8 cellular contexts compared by ENCODE assay signal in the genomic region with DNA sequence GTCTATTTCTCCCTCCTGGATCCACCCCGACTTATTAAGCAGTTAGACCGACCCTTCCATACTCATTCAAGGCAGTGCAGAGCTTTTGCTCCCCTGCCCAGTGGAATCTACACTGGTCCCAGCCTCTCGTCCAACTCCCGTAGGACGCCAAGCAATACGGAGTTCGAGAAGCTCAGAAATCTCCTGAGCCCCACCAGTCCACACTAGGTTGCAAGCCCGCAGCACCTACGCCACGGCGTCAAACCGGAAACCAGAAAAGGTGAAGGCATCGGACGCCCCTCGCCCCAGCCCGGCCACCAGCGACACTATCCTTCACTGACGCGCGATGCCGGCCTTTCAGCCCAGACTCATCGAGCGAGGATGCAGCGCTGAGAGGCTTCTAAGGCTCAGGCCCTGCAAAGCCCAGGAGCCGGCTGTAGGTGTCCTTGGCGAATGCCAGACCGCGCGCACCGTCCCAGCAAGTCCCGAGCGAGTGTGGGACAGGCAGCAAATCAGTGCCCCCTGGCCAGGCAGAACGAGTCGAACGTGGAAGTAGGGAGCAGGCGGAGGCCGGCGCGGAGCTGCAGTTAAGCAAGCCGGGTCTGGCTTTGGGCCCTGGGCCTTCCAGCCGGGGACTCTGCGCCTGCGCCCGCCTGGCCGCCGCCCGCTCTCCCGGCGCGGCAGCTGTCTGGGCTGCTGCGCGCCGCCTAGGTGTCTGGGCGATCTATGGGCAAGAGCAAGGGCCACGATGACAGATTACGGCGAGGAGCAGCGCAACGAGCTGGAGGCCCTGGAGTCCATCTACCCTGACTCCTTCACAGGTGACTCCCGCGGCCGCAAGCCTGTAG. TPM values are rescaled to one million over a fixed set of nuclear protein-coding genes. Genes with fewer than 3 reads are reported as not detected.
DNase-seq lines count a peak whose midpoint lies in the region; ATAC-seq and TF ChIP-seq lines count a peak whose summit lies in the region.

Gene RWDD1 (plus strand): TSS at position 649 of the 827 bp plus-strand sequence. CDS start 79 bp downstream, at position 728.

- H3K36me3 Mint-ChIP-seq in CD14-positive monocyte = peaks cover 12 to 13% of the 10 kb centered on the region in 2 donors
- H3K36me3 Mint-ChIP-seq in dendritic cell treated with granulocyte-macrophage colony-stimulating factor and Interleukin-4, amounts not matched to agents 40 ng/mL and 50 ng/mL, for 4 days (ENCODE audit: low read depth) = peaks cover 35% of the 10 kb centered on the region

- ATAC-seq in GM19372 (IDR thresholded peaks at IDR 0.05; ENCODE audit: low read depth, unreplicated experiment) (peak; percentile 94), HG03558 (IDR thresholded peaks at IDR 0.05; ENCODE audit: extremely low read depth, unreplicated experiment) (peak; percentile 87), left lung (peak; percentile 99)

- peaks cover 3 to 9% (median 7%) of the 10 kb centered on the region in 7 donors for H3K9me3 Mint-ChIP-seq in CD14-positive monocyte
- H3K9me3 Mint-ChIP-seq in dendritic cell treated with granulocyte-macrophage colony-stimulating factor and Interleukin-4, amounts not matched to agents 40 ng/mL and 50 ng/mL, for 4 days = peaks cover 9% of the 10 kb centered on the region

- no peaks in the 10 kb centered on the region for H3K9me3 ChIP-seq in left lung

- TF ChIP-seq CTCF in CD14-positive monocyte (IDR thresholded peaks at IDR 0.05) = no peak
- no peak for TF ChIP-seq CTCF in left lung (IDR thresholded peaks at IDR 0.05)

- H3K4me1 Mint-ChIP-seq in CD14-positive monocyte = peaks cover 56% of the 10 kb centered on the region
- H3K4me1 Mint-ChIP-seq in dendritic cell treated with granulocyte-macrophage colony-stimulating factor and Interleukin-4, amounts not matched to agents 40 ng/mL and 50 ng/mL, for 4 days (ENCODE audit: low read depth) = peaks cover 45% of the 10 kb centered on the region

- peaks cover 9 to 43% of the 10 kb centered on the region in 2 donors for H3K4me1 ChIP-seq in left lung

- H3K4me3 Mint-ChIP-seq in CD14-positive monocyte = peak within 1 kb of the TSS; percentile 99
- peak within 1 kb of the TSS; percentile 97 for H3K4me3 Mint-ChIP-seq in dendritic cell treated with granulocyte-macrophage colony-stimulating factor and Interleukin-4, amounts not matched to agents 40 ng/mL and 50 ng/mL, for 4 days

- intact Hi-C loops in CD14-positive monocyte (cut with micrococcal nuclease) = loop anchor here in 1 of 2 donors (5.0 kb wide), 1 partner anchor 96 kb away; the partner anchor contains the start of gene ZUP1
- intact Hi-C loops in dendritic cell treated with granulocyte-macrophage colony-stimulating factor and Interleukin-4, amounts not matched to agents 40 ng/mL and 50 ng/mL, for 4 days (cut with micrococcal nuclease) = loop anchor here (2.0 to 5.0 kb wide), 2 partner anchors 96 to 292 kb away; partner anchors contain the start of genes TSPYL1 and ZUP1
- intact Hi-C loops in left lung (cut with DNase I) = no loop called here

- H3K27ac ChIP-seq in left lung = peak within 1 kb of the TSS; percentile 85 to 92

- no peaks in the 10 kb centered on the region for H3K27me3 ChIP-seq in left lung

- peaks cover 0 to 2% (median 0%) of the 10 kb centered on the region in 3 donors for H3K27me3 Mint-ChIP-seq in CD14-positive monocyte (ENCODE audit: low read depth in 3 of 3)
- H3K27me3 Mint-ChIP-seq in dendritic cell treated with granulocyte-macrophage colony-stimulating factor and Interleukin-4, amounts not matched to agents 40 ng/mL and 50 ng/mL, for 4 days = no peaks in the 10 kb centered on the region

- peaks cover 0 to 5% of the 10 kb centered on the region in 2 donors for H3K36me3 ChIP-seq in left lung

- peak within 1 kb of the TSS; percentile 94 to 99 (median 98) for H3K27ac Mint-ChIP-seq in CD14-positive monocyte
- H3K27ac Mint-ChIP-seq in dendritic cell treated with granulocyte-macrophage colony-stimulating factor and Interleukin-4, amounts not matched to agents 40 ng/mL and 50 ng/mL, for 4 days = peak within 1 kb of the TSS; percentile 94

- peak within 1 kb of the TSS; percentile 76 to 77 for H3K4me3 ChIP-seq in left lung

- DNase-seq in CD14-positive monocyte (ENCODE audit: low spot score) (peak; percentile 99), NCI-H748 treated with DMSO at 0.1 percent for 48 hours (lab: John Stamatoyannopoulos, UW) (peak; percentile 93), left lung (peak; percentile 99 to 100)
- DNase-seq in activated CD4-positive, alpha-beta T cell treated with anti-CD3 and anti-CD28 coated beads, Interleukin-2, amount 50 U/mL, for 24 hours (ENCODE audit: low read depth in 1 of 2, low spot score in 1 of 2) = peak; percentile 95 to 98
- DNase-seq in stimulated activated CD4-positive, alpha-beta T cell treated with anti-CD3 and anti-CD28 coated beads, Interleukin-2, amount 100 ng/mL, for 48 hours = peak; percentile 93 to 95

RNA-seq across cellular contexts. Expression of gene RWDD1, which starts in this region (rescaled TPM):
- polyA plus RNA-seq in CD14-positive monocyte = 10 to 100 TPM; 34.7 to 45.5 TPM
- total RNA-seq in left lung = 10 to 100 TPM; 37.0 to 41.1 TPM

Comparison
In these comparisons a context has a peak if more than half of its experiments do, and no peak if none do; other contexts are left out.
1. Peak in every context shown above with its lines: DNase-seq, ATAC-seq, H3K4me3 ChIP-seq and H3K27ac ChIP-seq.